Comparison of ENCODE assay signal across 11 cellular contexts in the genomic region with DNA sequence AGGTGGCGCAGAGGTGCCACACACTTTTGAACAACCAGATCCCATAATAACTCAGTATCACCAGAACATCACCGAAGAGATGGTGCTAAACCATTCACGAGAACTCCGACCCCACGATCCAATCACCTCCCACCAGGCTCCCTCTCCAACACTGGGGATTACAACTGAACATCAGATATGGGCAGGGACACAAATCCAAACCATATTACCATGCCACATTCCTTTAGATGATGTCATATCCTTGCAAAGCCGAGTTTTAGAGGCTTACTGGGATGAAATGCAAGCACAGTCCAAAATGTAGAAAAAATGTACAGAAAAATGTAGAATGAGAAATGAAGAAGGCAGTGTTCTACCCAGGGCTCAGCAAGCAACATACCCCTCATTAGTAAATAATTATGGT.
DNase-seq lines count a peak whose midpoint lies in the region; ATAC-seq and TF ChIP-seq lines count a peak whose summit lies in the region.
"Had no signal": no experiment of that assay in that cellular context is flagged by ENCODE, and none has a peak within 500 bp of the region (broad histone marks: within the 10 kb centered on the region; RNA-seq: fewer than 3 reads in every experiment).

No MANE protein-coding gene starts in this region.

- no peak overlapping the region for H3K4me3 ChIP-seq in HEK293 (ENCODE audit: low read depth, low read length)
- H3K4me3 ChIP-seq in adipocyte (ENCODE audit: low read length) = peak overlapping the region; percentile 45

- H3K36me3 ChIP-seq in HEK293 (ENCODE audit: control insufficient read depth in 2 of 2, insufficient read depth in 1 of 2, low read length in 2 of 2) (no peaks in the 10 kb centered on the region), adipocyte (ENCODE audit: control insufficient read depth, insufficient read depth, low read length, severe bottlenecking) (no peaks in the 10 kb centered on the region)

- H3K4me1 Mint-ChIP-seq in activated T-helper 17 cell treated with anti-CD3 and anti-CD28 coated beads, Interleukin-2, amount 50 U/mL, for 72 hours = no peaks in the 10 kb centered on the region
- H3K4me1 Mint-ChIP-seq: natural killer cell had no signal

- no peaks in the 10 kb centered on the region for H3K27me3 ChIP-seq in adipocyte (replicated peaks; ENCODE audit: control insufficient read depth, insufficient read depth, low read length)

- H3K4me1 ChIP-seq in HEK293 (ENCODE audit: control insufficient read depth, insufficient read depth, low read length) = no peaks in the 10 kb centered on the region
- peaks cover 14% of the 10 kb centered on the region for H3K4me1 ChIP-seq in adipocyte (ENCODE audit: control insufficient read depth, insufficient read depth, low read length)

- H3K9me3 ChIP-seq in HEK293 (ENCODE audit: control insufficient read depth, insufficient read depth, low read depth, low read length) = no peaks in the 10 kb centered on the region
- no peaks in the 10 kb centered on the region for H3K9me3 ChIP-seq in adipocyte (ENCODE audit: control insufficient read depth, low read length)

- H3K27me3 Mint-ChIP-seq in activated T-helper 17 cell treated with anti-CD3 and anti-CD28 coated beads, Interleukin-2, amount 50 U/mL, for 72 hours = peaks cover 34% of the 10 kb centered on the region

- no peaks in the 10 kb centered on the region for H3K36me3 Mint-ChIP-seq in activated T-helper 17 cell treated with anti-CD3 and anti-CD28 coated beads, Interleukin-2, amount 50 U/mL, for 72 hours (ENCODE audit: low read depth)
- H3K36me3 Mint-ChIP-seq: natural killer cell had no signal

- CTCF ChIA-PET in HEK293 (lab: Yijun Ruan, JAX) = no interaction called here

- no peak for ATAC-seq in GM21529 (IDR thresholded peaks at IDR 0.05; ENCODE audit: unreplicated experiment)
- ATAC-seq in HG03469 (IDR thresholded peaks at IDR 0.05; ENCODE audit: unreplicated experiment) = no peak
- ATAC-seq in activated T-helper 17 cell treated with anti-CD3 and anti-CD28 coated beads, Interleukin-2, amount 50 U/mL, for 72 hours (replicated peaks) = no peak
- ATAC-seq: natural killer cell had no signal

- no peak overlapping the region for H3K27ac ChIP-seq in HEK293 (ENCODE audit: extremely low read depth, low read depth, low read length)

- TF ChIP-seq CTCF in HEK293 (tag by site-specific recombination; IDR thresholded peaks at IDR 0.05) = no peak

- no peak overlapping the region for H3K27ac Mint-ChIP-seq in activated T-helper 17 cell treated with anti-CD3 and anti-CD28 coated beads, Interleukin-2, amount 50 U/mL, for 72 hours
- H3K27ac Mint-ChIP-seq: natural killer cell had no signal

- POLR2A ChIA-PET in HEK293 (lab: Yijun Ruan, JAX) = no interaction called here

- no peaks in the 10 kb centered on the region for H3K9me3 Mint-ChIP-seq in activated T-helper 17 cell treated with anti-CD3 and anti-CD28 coated beads, Interleukin-2, amount 50 U/mL, for 72 hours
- H3K9me3 Mint-ChIP-seq: natural killer cell had no signal

- DNase-seq in adipocyte (ENCODE audit: low read depth) = peak; percentile 86
- peak; percentile 49 for DNase-seq in glomerular visceral epithelial cell (ENCODE audit: extremely low spot score)
- DNase-seq in GM19238 (ENCODE audit: insufficient read length, low spot score) = no peak
- DNase-seq: natural killer cell; NCI-H1930; stimulated activated CD4-positive, alpha-beta T cell treated with anti-CD3 and anti-CD28 coated beads, Interleukin-1b, Interleukin-23, amount 100 ng/mL, for 48 hours; stimulated activated naive CD4-positive, alpha-beta T cell treated with Interleukin-2 at 50 U/mL for 16 hours had no signal

- H3K9ac ChIP-seq in adipocyte (ENCODE audit: low read length) = no peak overlapping the region

- no peak overlapping the region for H3K4me3 Mint-ChIP-seq in activated T-helper 17 cell treated with anti-CD3 and anti-CD28 coated beads, Interleukin-2, amount 50 U/mL, for 72 hours
- H3K4me3 Mint-ChIP-seq: natural killer cell had no signal

TF ChIP-seq in HEK293, 187 proteins besides CTCF, POLR2A, EP300 and RAD21:
- 0 out of 2 replicates have a peak, but pooled peaks have one; percentile 42 for TF ChIP-seq ZBTB21 (tag by site-specific recombination; IDR thresholded peaks at IDR 0.05)
- TF ChIP-seq ZNF175 (tag by site-specific recombination; IDR thresholded peaks at IDR 0.05) = no peak
- TF ChIP-seq MZF1 (tag by site-specific recombination; IDR thresholded peaks at IDR 0.05; ENCODE audit: borderline replicate concordance) = peak; percentile 89
- TF ChIP-seq, protein P1, sequence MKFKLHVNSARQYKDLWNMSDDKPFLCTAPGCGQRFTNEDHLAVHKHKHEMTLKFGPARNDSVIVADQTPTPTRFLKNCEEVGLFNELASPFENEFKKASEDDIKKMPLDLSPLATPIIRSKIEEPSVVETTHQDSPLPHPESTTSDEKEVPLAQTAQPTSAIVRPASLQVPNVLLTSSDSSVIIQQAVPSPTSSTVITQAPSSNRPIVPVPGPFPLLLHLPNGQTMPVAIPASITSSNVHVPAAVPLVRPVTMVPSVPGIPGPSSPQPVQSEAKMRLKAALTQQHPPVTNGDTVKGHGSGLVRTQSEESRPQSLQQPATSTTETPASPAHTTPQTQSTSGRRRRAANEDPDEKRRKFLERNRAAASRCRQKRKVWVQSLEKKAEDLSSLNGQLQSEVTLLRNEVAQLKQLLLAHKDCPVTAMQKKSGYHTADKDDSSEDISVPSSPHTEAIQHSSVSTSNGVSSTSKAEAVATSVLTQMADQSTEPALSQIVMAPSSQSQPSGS (tag by site-specific recombination; IDR thresholded peaks at IDR 0.05; ENCODE audit: low read depth) = peak; percentile 88
